In genomic region chr5:43306954-43307353, GRCh38 we compare ENCODE assay signal across 8 cellular contexts. TPM values are rescaled to one million over a fixed set of nuclear protein-coding genes. Genes with fewer than 3 reads are reported as not detected.
DNase-seq lines count a peak whose midpoint lies in the region; ATAC-seq and TF ChIP-seq lines count a peak whose summit lies in the region.
"Not testable (repeated sequence)": the region's sequence is repeated elsewhere in the genome, so short reads cannot be mapped to it uniquely, and the experiment has no call there.

No MANE protein-coding gene starts in this region.

- not testable (repeated sequence) for H3K9me3 ChIP-seq in DND-41 (ENCODE audit: insufficient read depth, low read length, severe bottlenecking); RWPE2 (ENCODE audit: severe bottlenecking); hepatocyte (ENCODE audit: low read depth); neural progenitor cell (ENCODE audit: low read depth)

- H3K9me2 ChIP-seq in hepatocyte (replicated peaks; ENCODE audit: insufficient read depth): not testable (repeated sequence)

- H2AFZ ChIP-seq in DND-41 (ENCODE audit: low read depth, low read length); hepatocyte; neural progenitor cell (replicated peaks): not testable (repeated sequence)

- H3K36me3 ChIP-seq in DND-41 (ENCODE audit: insufficient read depth, low read length): peaks cover 87% of the 10 kb centered on the region
- peaks cover 100% of the 10 kb centered on the region for H3K36me3 ChIP-seq in RWPE2 (ENCODE audit: low read depth)
- H3K36me3 ChIP-seq in hepatocyte (replicated peaks; ENCODE audit: insufficient read depth, low read depth); neural progenitor cell: not testable (repeated sequence)

- peak overlapping the region; percentile 54 for H3K27ac Mint-ChIP-seq in activated CD4-positive, alpha-beta T cell treated with anti-CD3 and anti-CD28 coated beads, Interleukin-2, amount 10 ng/mL, durations not matched to agents 7 days and 5 days
- H3K27ac Mint-ChIP-seq in activated T-helper 2 cell treated with anti-CD3 and anti-CD28 coated beads, Interferon-gamma antibody, Interleukin-2, Interleukin-4, amounts not matched to agents 10 μg/mL and 5 μg/mL and 100 μg/mL, durations not matched to agents 14 hours and 24 hours and 36 hours: peak overlapping the region; percentile 68
- H3K27ac Mint-ChIP-seq in central memory CD8-positive, alpha-beta T cell (ENCODE audit: low read depth): peak overlapping the region; percentile 19
- H3K27ac Mint-ChIP-seq in neural progenitor cell: not testable (repeated sequence)
- peak overlapping the region; percentile 53 for H3K27ac Mint-ChIP-seq in type B pancreatic cell

- CTCF ChIA-PET in activated CD4-positive, alpha-beta T cell treated with anti-CD3 and anti-CD28 coated beads, Interleukin-2, amount 10 ng/mL, durations not matched to agents 7 days and 5 days (lab: Charles Lee): interaction anchor here (0.7 to 1.4 kb wide), 3 partner anchors 11 to 202 kb away, joined by 3 to 4 read pairs (median 3); no protein-coding TSS in a partner anchor

- not testable (repeated sequence) for DNase-seq in DND-41; RWPE2 (ENCODE audit: low spot score); activated CD4-positive, alpha-beta T cell treated with anti-CD3 and anti-CD28 coated beads, Interleukin-2, amount 10 ng/mL, durations not matched to agents 7 days and 5 days; activated T-helper 2 cell treated with anti-CD3 and anti-CD28 coated beads, Interferon-gamma antibody, Interleukin-2, Interleukin-4, amounts not matched to agents 10 μg/mL and 5 μg/mL and 100 μg/mL, durations not matched to agents 14 hours and 24 hours and 36 hours (ENCODE audit: low spot score); central memory CD8-positive, alpha-beta T cell (ENCODE audit: low spot score in 2 of 2); hepatocyte (ENCODE audit: low spot score); neural progenitor cell (ENCODE audit: low spot score); type B pancreatic cell (ENCODE audit: extremely low spot score, unreplicated experiment)

- peaks cover 49% of the 10 kb centered on the region for H3F3A ChIP-seq in neural progenitor cell (ENCODE audit: low read depth)

- peaks cover 85% of the 10 kb centered on the region for H4K20me1 ChIP-seq in DND-41 (ENCODE audit: insufficient read depth, low read length)
- peaks cover 97% of the 10 kb centered on the region for H4K20me1 ChIP-seq in hepatocyte (ENCODE audit: insufficient read depth, poor library complexity, severe bottlenecking)
- H4K20me1 ChIP-seq in neural progenitor cell (ENCODE audit: low read depth): peaks cover 100% of the 10 kb centered on the region

- not testable (repeated sequence) for H3K27me3 ChIP-seq in DND-41 (ENCODE audit: insufficient read depth, low read length, poor library complexity); RWPE2 (ENCODE audit: insufficient read depth, poor library complexity, severe bottlenecking); hepatocyte; neural progenitor cell

- peak overlapping the region in 1 of 2 experiments; percentile 7; a peak in 1 of 4 replicates for H3K4me3 ChIP-seq in DND-41 (ENCODE audit: low read depth in 1 of 2, low read length in 2 of 2)
- H3K4me3 ChIP-seq in RWPE2 (ENCODE audit: severe bottlenecking); hepatocyte; neural progenitor cell: not testable (repeated sequence)

- not testable (repeated sequence) for ATAC-seq in DND-41 (ENCODE audit: insufficient read depth, low read depth); RWPE2 (ENCODE audit: low read depth); central memory CD8-positive, alpha-beta T cell (replicated peaks; ENCODE audit: extremely low read depth, poor library complexity, severe bottlenecking)

- not testable (repeated sequence) for TF ChIP-seq CTCF in DND-41 (IDR thresholded peaks at IDR 0.05; ENCODE audit: borderline replicate concordance, extremely low read depth, low read length, poor library complexity, severe bottlenecking); RWPE2 (IDR thresholded peaks at IDR 0.05; ENCODE audit: poor library complexity, severe bottlenecking); hepatocyte (IDR thresholded peaks at IDR 0.05; ENCODE audit: poor library complexity); neural progenitor cell (IDR thresholded peaks at IDR 0.05); type B pancreatic cell (conservative IDR thresholded peaks at IDR 0.05)

- POLR2A ChIA-PET in activated CD4-positive, alpha-beta T cell treated with anti-CD3 and anti-CD28 coated beads, Interleukin-2, amount 10 ng/mL, durations not matched to agents 7 days and 5 days (lab: Charles Lee): not testable (repeated sequence)

- not testable (repeated sequence) for H3K27me3 Mint-ChIP-seq in activated CD4-positive, alpha-beta T cell treated with anti-CD3 and anti-CD28 coated beads, Interleukin-2, amount 10 ng/mL, durations not matched to agents 7 days and 5 days; activated T-helper 2 cell treated with anti-CD3 and anti-CD28 coated beads, Interferon-gamma antibody, Interleukin-2, Interleukin-4, amounts not matched to agents 10 μg/mL and 5 μg/mL and 100 μg/mL, durations not matched to agents 14 hours and 24 hours and 36 hours (ENCODE audit: low read depth); central memory CD8-positive, alpha-beta T cell; neural progenitor cell (ENCODE audit: insufficient read depth, low read depth); type B pancreatic cell

- intact Hi-C loops in activated T-helper 2 cell treated with anti-CD3 and anti-CD28 coated beads, Interferon-gamma antibody, Interleukin-2, Interleukin-4, amounts not matched to agents 10 μg/mL and 5 μg/mL and 100 μg/mL, durations not matched to agents 14 hours and 24 hours and 36 hours (cut with micrococcal nuclease): loop anchor here (2.0 kb wide), 1 partner anchor 82 kb away; no protein-coding TSS in a partner anchor

- 75% methylated on average over 5 of the region's 5 CpGs for WGBS in hepatocyte (ENCODE audit: low lambda C conversion rate, missing lambda C conversion rate)

- peaks cover 30% of the 10 kb centered on the region for H3K36me3 Mint-ChIP-seq in activated CD4-positive, alpha-beta T cell treated with anti-CD3 and anti-CD28 coated beads, Interleukin-2, amount 10 ng/mL, durations not matched to agents 7 days and 5 days (ENCODE audit: low read depth)
- H3K36me3 Mint-ChIP-seq in activated T-helper 2 cell treated with anti-CD3 and anti-CD28 coated beads, Interferon-gamma antibody, Interleukin-2, Interleukin-4, amounts not matched to agents 10 μg/mL and 5 μg/mL and 100 μg/mL, durations not matched to agents 14 hours and 24 hours and 36 hours (ENCODE audit: low read depth): peaks cover 81% of the 10 kb centered on the region
- H3K36me3 Mint-ChIP-seq in central memory CD8-positive, alpha-beta T cell (ENCODE audit: insufficient read depth): not testable (repeated sequence)
- H3K36me3 Mint-ChIP-seq in neural progenitor cell (peaks cover 57% of the 10 kb centered on the region), type B pancreatic cell (peaks cover 21% of the 10 kb centered on the region)

- H3K4me1 Mint-ChIP-seq in activated CD4-positive, alpha-beta T cell treated with anti-CD3 and anti-CD28 coated beads, Interleukin-2, amount 10 ng/mL, durations not matched to agents 7 days and 5 days: peaks cover 79% of the 10 kb centered on the region
- peaks cover 84% of the 10 kb centered on the region for H3K4me1 Mint-ChIP-seq in activated T-helper 2 cell treated with anti-CD3 and anti-CD28 coated beads, Interferon-gamma antibody, Interleukin-2, Interleukin-4, amounts not matched to agents 10 μg/mL and 5 μg/mL and 100 μg/mL, durations not matched to agents 14 hours and 24 hours and 36 hours (ENCODE audit: low read depth)
- peaks cover 39% of the 10 kb centered on the region for H3K4me1 Mint-ChIP-seq in central memory CD8-positive, alpha-beta T cell
- peaks cover 73% of the 10 kb centered on the region for H3K4me1 Mint-ChIP-seq in neural progenitor cell
- peaks cover 57% of the 10 kb centered on the region for H3K4me1 Mint-ChIP-seq in type B pancreatic cell (ENCODE audit: unreplicated experiment)

- peak overlapping the region; percentile 97 for H3K4me2 ChIP-seq in DND-41 (ENCODE audit: insufficient read depth, low read length)
- H3K4me2 ChIP-seq in hepatocyte: peak overlapping the region; percentile 83
- peak overlapping the region; percentile 36 for H3K4me2 ChIP-seq in neural progenitor cell

- H3K79me2 ChIP-seq in DND-41 (ENCODE audit: insufficient read depth, low read length): peaks cover 99% of the 10 kb centered on the region
- peaks cover 97% of the 10 kb centered on the region for H3K79me2 ChIP-seq in hepatocyte
- peaks cover 100% of the 10 kb centered on the region for H3K79me2 ChIP-seq in neural progenitor cell (ENCODE audit: low read depth)

- not testable (repeated sequence) for H3K27ac ChIP-seq in DND-41 (ENCODE audit: low read length); hepatocyte
- peak overlapping the region; percentile 98 for H3K27ac ChIP-seq in RWPE2 (ENCODE audit: poor library complexity, severe bottlenecking)
- H3K27ac ChIP-seq in neural progenitor cell: peak overlapping the region; percentile 60

- not testable (repeated sequence) for H3K4me3 Mint-ChIP-seq in activated CD4-positive, alpha-beta T cell treated with anti-CD3 and anti-CD28 coated beads, Interleukin-2, amount 10 ng/mL, durations not matched to agents 7 days and 5 days; central memory CD8-positive, alpha-beta T cell; type B pancreatic cell
- peak overlapping the region; percentile 45 for H3K4me3 Mint-ChIP-seq in activated T-helper 2 cell treated with anti-CD3 and anti-CD28 coated beads, Interferon-gamma antibody, Interleukin-2, Interleukin-4, amounts not matched to agents 10 μg/mL and 5 μg/mL and 100 μg/mL, durations not matched to agents 14 hours and 24 hours and 36 hours (ENCODE audit: low read depth)
- peak overlapping the region; percentile 75 for H3K4me3 Mint-ChIP-seq in neural progenitor cell

- H3K4me1 ChIP-seq in DND-41 (ENCODE audit: insufficient read depth, low read length) (peaks cover 89% of the 10 kb centered on the region), RWPE2 (ENCODE audit: insufficient read depth, poor library complexity, severe bottlenecking) (peaks cover 78% of the 10 kb centered on the region), hepatocyte (ENCODE audit: insufficient read depth) (peaks cover 40% of the 10 kb centered on the region), neural progenitor cell (peaks cover 67% of the 10 kb centered on the region)

- not testable (repeated sequence) for H3K9ac ChIP-seq in DND-41 (ENCODE audit: low read depth, low read length); neural progenitor cell

- H3K9me3 Mint-ChIP-seq in activated CD4-positive, alpha-beta T cell treated with anti-CD3 and anti-CD28 coated beads, Interleukin-2, amount 10 ng/mL, durations not matched to agents 7 days and 5 days; activated T-helper 2 cell treated with anti-CD3 and anti-CD28 coated beads, Interferon-gamma antibody, Interleukin-2, Interleukin-4, amounts not matched to agents 10 μg/mL and 5 μg/mL and 100 μg/mL, durations not matched to agents 14 hours and 24 hours and 36 hours; central memory CD8-positive, alpha-beta T cell; neural progenitor cell; type B pancreatic cell: not testable (repeated sequence)

RNA-seq across cellular contexts. Expression of gene HMGCS1, which starts 6.3 kb away (rescaled TPM):
- total RNA-seq in activated CD4-positive, alpha-beta T cell treated with anti-CD3 and anti-CD28 coated beads, Interleukin-2, amount 10 ng/mL, durations not matched to agents 7 days and 5 days: 10 to 100 TPM; 54.3 to 57.5 TPM
- 232 and 233 TPM in 2 replicates for total RNA-seq in activated T-helper 2 cell treated with anti-CD3 and anti-CD28 coated beads, Interferon-gamma antibody, Interleukin-2, Interleukin-4, amounts not matched to agents 10 μg/mL and 5 μg/mL and 100 μg/mL, durations not matched to agents 14 hours and 24 hours and 36 hours
- total RNA-seq in hepatocyte (321 and 333 TPM in 2 replicates), neural progenitor cell (ENCODE audit: low replicate concordance) (221 and 274 TPM in 2 replicates), type B pancreatic cell (ENCODE audit: low replicate concordance) (128 and 148 TPM in 2 replicates)
- polyA plus RNA-seq in hepatocyte: 111 and 114 TPM in 2 replicates

Comparison
In these comparisons a context has a peak if more than half of its experiments do, and no peak if none do; other contexts are left out.
1. H3K4me2 ChIP-seq: peak in every context shown above with its lines; median percentile 97 in DND-41; 83 in hepatocyte; 36 in neural progenitor cell.